In genomic region chr1:8257621-8258020, GRCh38 we compare ENCODE assay signal across 1 cellular context.
TF ChIP-seq lines count a peak whose summit lies in the region.

No MANE protein-coding gene starts in this region.

TF ChIP-seq in IMR-90, 13 proteins besides CTCF, POLR2A, EP300 and RAD21 (continued from another document):
- no peak for TF ChIP-seq BHLHE40 (IDR thresholded peaks at IDR 0.05; ENCODE audit: low read depth, low read length)
- no peak for TF ChIP-seq MAZ (IDR thresholded peaks at IDR 0.05; ENCODE audit: borderline replicate concordance, low read depth, low read length)
- no peak for TF ChIP-seq NFE2L2 (IDR thresholded peaks at IDR 0.05; ENCODE audit: low read depth, low read length)
